ENCODE assay signal across 16 cellular contexts in genomic region chr1:49226758-49227157, GRCh38.
DNase-seq lines count a peak whose midpoint lies in the region; TF ChIP-seq lines count a peak whose summit lies in the region.
"Had no signal": no experiment of that assay in that cellular context is flagged by ENCODE, and none has a peak within 500 bp of the region (broad histone marks: within the 10 kb centered on the region; RNA-seq: fewer than 3 reads in every experiment).

No MANE protein-coding gene starts in this region.

- H3K4me3 ChIP-seq in neuronal stem cell (ENCODE audit: low read length in 2 of 2), result no peak overlapping the region
- H3K4me3 ChIP-seq: BLaER1, GM23248, HAP-1 had no signal

- no peak for TF ChIP-seq CTCF in GM13976 (IDR thresholded peaks at IDR 0.05; ENCODE audit: borderline replicate concordance, control extremely low read depth, extremely low read depth, insufficient read depth, missing control alignments)

- no peaks in the 10 kb centered on the region for H3K79me1 ChIP-seq in neuronal stem cell (ENCODE audit: low read depth, low read length)

- no peak overlapping the region for H2AFZ ChIP-seq in neuronal stem cell (ENCODE audit: low read length)
- H2AFZ ChIP-seq: GM23248 had no signal

- H2BK5ac ChIP-seq in neuronal stem cell (ENCODE audit: low read length), result no peak overlapping the region

- in situ Hi-C loops in GM13976 (cut with MboI; ENCODE audit: low sequenced_read_pairs, unreplicated experiment), result no loop called here

- H3K4me2 ChIP-seq in neuronal stem cell (ENCODE audit: insufficient read depth, low read length, poor library complexity, severe bottlenecking), result no peak overlapping the region
- H3K4me2 ChIP-seq: BLaER1 had no signal

- WGBS in neuronal stem cell (ENCODE audit: extremely low coverage in 2 of 2, insufficient read length in 2 of 2, insufficient replicate concordance in 1 of 2), 2 donors, result no CpG with 5 or more reads among the region's 1 CpG

- no peak overlapping the region for H2BK15ac ChIP-seq in neuronal stem cell (ENCODE audit: low read length)

- DNase-seq in NCI-H82 (lab: John Stamatoyannopoulos, UW) (peak; percentile 23), NCI-H82 treated with DMSO at 0.1 percent for 48 hours (lab: John Stamatoyannopoulos, UW; ENCODE audit: unreplicated experiment) (no peak), amniotic epithelial cell (ENCODE audit: low read depth) (peak; percentile 1), iris pigment epithelial cell (ENCODE audit: low read depth) (peak; percentile 1), neuronal stem cell (ENCODE audit: low spot score) (no peak), GM13976 (ENCODE audit: low spot score) (no peak), pons (ENCODE audit: low spot score) (no peak), SIG-M5 treated with dmso at 0.1 percent for 504 hours (lab: John Stamatoyannopoulos, UW; ENCODE audit: unreplicated experiment) (no peak)
- DNase-seq: Calu3; CD8-positive, alpha-beta T cell; DMS79 treated with DMSO at 0.1 percent for 48 hours; GF-D8; GM23248 had no signal

- H3K9me3 ChIP-seq in neuronal stem cell (replicated peaks in 1 of 2; ENCODE audit: control insufficient read depth in 2 of 2, insufficient read depth in 1 of 2, low read depth in 1 of 2, low read length in 2 of 2), result no peaks in the 10 kb centered on the region
- H3K9me3 ChIP-seq: BLaER1, HAP-1 had no signal

- H4K8ac ChIP-seq in neuronal stem cell (ENCODE audit: low read depth, low read length), result no peak overlapping the region

- no peak overlapping the region for H4K91ac ChIP-seq in neuronal stem cell (ENCODE audit: low read depth, low read length, poor library complexity)

- H2AK5ac ChIP-seq in neuronal stem cell (ENCODE audit: low read depth, low read length), result no peak overlapping the region

- H3K14ac ChIP-seq in neuronal stem cell (ENCODE audit: low read length), result no peak overlapping the region

- H3K23ac ChIP-seq in neuronal stem cell (ENCODE audit: low read depth, low read length, poor library complexity), result no peak overlapping the region

- H3K4me1 ChIP-seq in neuronal stem cell (ENCODE audit: control insufficient read depth in 2 of 2, insufficient read depth in 1 of 2, low read depth in 1 of 2, low read length in 2 of 2), result no peaks in the 10 kb centered on the region
- H3K4me1 ChIP-seq: BLaER1, HAP-1 had no signal

- H2BK120ac ChIP-seq in neuronal stem cell (ENCODE audit: low read depth, low read length), result no peak overlapping the region

- H3K9ac ChIP-seq in neuronal stem cell (ENCODE audit: low read depth, low read length, poor library complexity), result no peak overlapping the region
- H3K9ac ChIP-seq: BLaER1, GM23248 had no signal

- H3K4ac ChIP-seq in neuronal stem cell (ENCODE audit: low read length), result no peak overlapping the region

- H3K27me3 ChIP-seq in neuronal stem cell (ENCODE audit: control insufficient read depth in 3 of 3, insufficient read depth in 3 of 3, low read depth in 1 of 3, low read length in 3 of 3), result no peaks in the 10 kb centered on the region
- H3K27me3 ChIP-seq: BLaER1 had no signal

- H3K18ac ChIP-seq in neuronal stem cell (ENCODE audit: low read length), result no peak overlapping the region

- no peaks in the 10 kb centered on the region for H3K36me3 ChIP-seq in neuronal stem cell (replicated peaks in 1 of 2; ENCODE audit: control insufficient read depth in 2 of 2, insufficient read depth in 2 of 2, low read length in 2 of 2)
- H3K36me3 ChIP-seq: BLaER1, HAP-1 had no signal

- no peak overlapping the region for H3K27ac ChIP-seq in neuronal stem cell (replicated peaks; ENCODE audit: low read length)
- H3K27ac ChIP-seq: 22Rv1, BLaER1, GM23248 had no signal

- H2BK12ac ChIP-seq in neuronal stem cell (ENCODE audit: low read length), result peak overlapping the region; percentile 17

Comparison
In these comparisons a context has a peak if more than half of its experiments do, and no peak if none do; other contexts are left out.
1. DNase-seq: peak in NCI-H82 (single experiment), amniotic epithelial cell (single experiment) and iris pigment epithelial cell (single experiment); none in NCI-H82 treated with DMSO at 0.1 percent for 48 hours (single experiment), neuronal stem cell (single experiment), GM13976 (single experiment), pons (single experiment) and SIG-M5 treated with dmso at 0.1 percent for 504 hours (single experiment).